Comparison of ENCODE assay signal across 3 cellular contexts in the genomic region with DNA sequence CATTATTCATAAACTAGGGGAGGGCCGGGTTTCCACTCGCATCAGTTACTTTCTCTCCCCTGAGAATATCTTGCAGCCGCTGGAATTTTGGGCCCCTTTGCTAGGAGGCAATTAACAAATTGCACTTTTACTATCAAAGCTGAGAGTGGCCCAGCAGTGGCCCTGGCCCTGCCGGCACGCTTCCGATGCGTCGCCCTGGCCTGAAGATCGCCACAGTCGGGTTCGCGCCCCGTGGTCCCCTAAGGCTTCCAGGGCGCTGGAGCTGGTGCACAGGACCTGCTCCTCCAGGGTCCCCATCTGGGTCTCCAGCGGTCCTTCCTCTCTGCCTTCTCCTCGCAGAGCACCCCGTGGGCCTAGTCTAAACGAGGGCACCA.
TF ChIP-seq lines count a peak whose summit lies in the region.

No MANE protein-coding gene starts in this region.

TF ChIP-seq in GM23338, 12 proteins besides CTCF, POLR2A, EP300 and RAD21 (continued from another document and continues in another):
- TF ChIP-seq REST (IDR thresholded peaks at IDR 0.05; ENCODE audit: unreplicated experiment) (no peak), CREB1 (CRISPR knock-in tag; IDR thresholded peaks at IDR 0.05; ENCODE audit: low read depth) (no peak), NANOG (IDR thresholded peaks at IDR 0.05; ENCODE audit: borderline replicate concordance) (no peak)

TF ChIP-seq in WTC11, 78 proteins besides CTCF, POLR2A, EP300 and RAD21 (continued from another document):
- TF ChIP-seq ATF1 (CRISPR knock-in tag; IDR thresholded peaks at IDR 0.05): 0 out of 2 replicates have a peak, but pooled peaks have one; percentile 5

TF ChIP-seq in neural cell, 6 proteins besides CTCF, POLR2A, EP300 and RAD21 (continued from another document):
- TF ChIP-seq REST (IDR thresholded peaks at IDR 0.05; ENCODE audit: borderline replicate concordance): no peak
